25 cellular contexts compared by ENCODE assay signal in genomic region chr5:172676914-172677475, GRCh38. TPM values are rescaled to one million over a fixed set of nuclear protein-coding genes. Genes with fewer than 3 reads are reported as not detected.
DNase-seq lines count a peak whose midpoint lies in the region; ATAC-seq and TF ChIP-seq lines count a peak whose summit lies in the region.
"Had no signal": no experiment of that assay in that cellular context is flagged by ENCODE, and none has a peak within 500 bp of the region (broad histone marks: within the 10 kb centered on the region; RNA-seq: fewer than 3 reads in every experiment).

No MANE protein-coding gene starts in this region.

- H2BK5ac ChIP-seq in neuronal stem cell (ENCODE audit: low read length), result no peak overlapping the region

- peak overlapping the region; percentile 29 for H3K18ac ChIP-seq in neuronal stem cell (ENCODE audit: low read length)

- H4K8ac ChIP-seq in neuronal stem cell (ENCODE audit: low read depth, low read length), result no peak overlapping the region

- no peaks in the 10 kb centered on the region for H4K20me1 ChIP-seq in GM23338 (replicated peaks; ENCODE audit: insufficient read depth)

- peak overlapping the region; percentile 33 for H2BK120ac ChIP-seq in neuronal stem cell (ENCODE audit: low read depth, low read length)

- peak overlapping the region; percentile 21 for H3K23ac ChIP-seq in neuronal stem cell (ENCODE audit: low read depth, low read length, poor library complexity)

- H3K27ac ChIP-seq in GM23338 (ENCODE audit: low read depth), result no peak overlapping the region
- H3K27ac ChIP-seq in neuronal stem cell (replicated peaks; ENCODE audit: low read length), result no peak overlapping the region
- H3K27ac ChIP-seq in gastrocnemius medialis, result peak overlapping the region in 3 of 4 donors; percentile 54 to 69 (median 56)
- no peak overlapping the region for H3K27ac ChIP-seq in brain microvascular endothelial cell
- H3K27ac ChIP-seq: A549, GM23248 had no signal

- no peak for TF ChIP-seq CTCF in GM23338 (conservative IDR thresholded peaks at IDR 0.05; ENCODE audit: low read depth in 2 of 2)
- no peak for TF ChIP-seq CTCF in gastrocnemius medialis (IDR thresholded peaks at IDR 0.05 in 4 of 5, conservative IDR thresholded peaks at IDR 0.05 in 1 of 5)
- TF ChIP-seq CTCF in WTC11 (IDR thresholded peaks at IDR 0.05), result no peak
- no peak for TF ChIP-seq CTCF in brain microvascular endothelial cell (IDR thresholded peaks at IDR 0.05; ENCODE audit: low read depth, low read length, missing control alignments)

- peak overlapping the region; percentile 37 for H2AK5ac ChIP-seq in neuronal stem cell (ENCODE audit: low read depth, low read length)

- no peak overlapping the region for H2BK12ac ChIP-seq in neuronal stem cell (ENCODE audit: low read length)

- CTCF ChIA-PET in HEK293T (lab: Yijun Ruan, JAX), result no interaction called here
- CTCF ChIA-PET in WTC11 (lab: Charles Lee), result interaction anchor here (0.7 to 1.1 kb wide), 2 partner anchors 11 to 215 kb away, joined by 3 to 4 read pairs; no protein-coding TSS in a partner anchor

- H3F3A ChIP-seq in GM23338 (replicated peaks; ENCODE audit: low read depth), result no peaks in the 10 kb centered on the region

- H3K27me3 Mint-ChIP-seq in GM23338 (ENCODE audit: insufficient read depth, low read depth, poor library complexity) (peaks cover 5% of the 10 kb centered on the region), WTC11 (ENCODE audit: low read depth) (peaks cover 3% of the 10 kb centered on the region)
- H3K27me3 Mint-ChIP-seq: CD4-positive, alpha-beta T cell had no signal

- peak overlapping the region; percentile 13 for H3K9ac ChIP-seq in neuronal stem cell (ENCODE audit: low read depth, low read length, poor library complexity)
- H3K9ac ChIP-seq: BLaER1 treated with 17β-estradiol and CSF1 and Interleukin-3, amounts not matched to agents 10 nM and 100 nM; GM23248 had no signal

- no peaks in the 10 kb centered on the region for H3K9me2 ChIP-seq in GM23338 (ENCODE audit: insufficient read depth)

- DNase-seq in GM23338 (ENCODE audit: low spot score) (no peak), HEK293T (ENCODE audit: extremely low spot score) (no peak), neuronal stem cell (ENCODE audit: low spot score) (no peak), gastrocnemius medialis (no peak), WTC11 (ENCODE audit: low spot score) (no peak), brain microvascular endothelial cell (no peak), NOMO-1 (lab: John Stamatoyannopoulos, UW; ENCODE audit: unreplicated experiment in 2 of 2) (no peak)
- DNase-seq in stimulated activated naive CD4-positive, alpha-beta T cell treated with Interleukin-2 at 50 U/mL for 16 hours (lab: John Stamatoyannopoulos, UW), result no peak
- DNase-seq: 8988T; ACHN; AML-193; BE2C; CD4-positive, alpha-beta T cell; CD8-positive, alpha-beta memory T cell; DMS 273 treated with DMSO at 0.1 percent for 48 hours; DMS79; EL; GDM1; GM23248; H9 had no signal

- in situ Hi-C loops in gastrocnemius medialis (cut with MboI; ENCODE audit: low sequenced_read_pairs in 4 of 4) (no loop called here), brain microvascular endothelial cell (cut with HindIII; ENCODE audit: low pct_ligation_motif_present, low sequenced_read_pairs) (no loop called here)

- no peak overlapping the region for H3K4ac ChIP-seq in neuronal stem cell (ENCODE audit: low read length)

- H3K4me1 Mint-ChIP-seq in GM23338 (peaks cover 9% of the 10 kb centered on the region), WTC11 (peaks cover 12% of the 10 kb centered on the region)
- H3K4me1 Mint-ChIP-seq: CD8-positive, alpha-beta memory T cell had no signal

- POLR2A ChIA-PET in HEK293T (lab: Yijun Ruan, JAX) (no interaction called here), WTC11 (lab: Charles Lee) (no interaction called here)

- no peak overlapping the region for H3K4me3 Mint-ChIP-seq in GM23338
- no peak overlapping the region for H3K4me3 Mint-ChIP-seq in WTC11
- H3K4me3 Mint-ChIP-seq: CD14-positive monocyte; CD4-positive, alpha-beta T cell; CD8-positive, alpha-beta memory T cell; H9 had no signal

- no peaks in the 10 kb centered on the region for H3K79me2 ChIP-seq in GM23338 (replicated peaks; ENCODE audit: insufficient read depth)

- no peaks in the 10 kb centered on the region for H3K79me1 ChIP-seq in neuronal stem cell (ENCODE audit: low read depth, low read length)

- H3K4me2 ChIP-seq in GM23338 (no peak overlapping the region), neuronal stem cell (ENCODE audit: insufficient read depth, low read length, poor library complexity, severe bottlenecking) (no peak overlapping the region)
- H3K4me2 ChIP-seq: A549 had no signal

- TF ChIP-seq POLR2A in gastrocnemius medialis (IDR thresholded peaks at IDR 0.05), result no peak

- H3K4me3 ChIP-seq in GM23338 (no peak overlapping the region), neuronal stem cell (ENCODE audit: low read length in 2 of 2) (no peak overlapping the region), gastrocnemius medialis (no peak overlapping the region), brain microvascular endothelial cell (ENCODE audit: low read depth, low read length) (no peak overlapping the region)
- H3K4me3 ChIP-seq: A549; BLaER1 treated with 17β-estradiol and CSF1 and Interleukin-3, amounts not matched to agents 10 nM and 100 nM; GM12878; GM23248 had no signal

- H3K36me3 ChIP-seq in GM23338 (ENCODE audit: insufficient read depth) (no peaks in the 10 kb centered on the region), neuronal stem cell (replicated peaks in 1 of 2; ENCODE audit: control insufficient read depth in 2 of 2, insufficient read depth in 2 of 2, low read length in 2 of 2) (peaks cover 0 to 4% of the 10 kb centered on the region in 2 donors), gastrocnemius medialis (peaks cover 0 to 4% of the 10 kb centered on the region in 2 donors), brain microvascular endothelial cell (replicated peaks) (no peaks in the 10 kb centered on the region)
- H3K36me3 ChIP-seq: BE2C had no signal

- no peak overlapping the region for H2BK15ac ChIP-seq in neuronal stem cell (ENCODE audit: low read length)

- H3K9me3 ChIP-seq in neuronal stem cell (replicated peaks in 1 of 2; ENCODE audit: control insufficient read depth in 2 of 2, insufficient read depth in 1 of 2, low read depth in 1 of 2, low read length in 2 of 2), result peaks cover 0 to 4% of the 10 kb centered on the region in 2 donors
- no peaks in the 10 kb centered on the region for H3K9me3 ChIP-seq in gastrocnemius medialis
- H3K9me3 ChIP-seq: A549, BE2C had no signal

- no CpG with 5 or more reads among the region's 15 CpGs for WGBS in neuronal stem cell (ENCODE audit: extremely low coverage in 2 of 2, insufficient read length in 2 of 2, insufficient replicate concordance in 1 of 2), 2 donors

- H3K14ac ChIP-seq in neuronal stem cell (ENCODE audit: low read length), result no peak overlapping the region

- H3K4me1 ChIP-seq in GM23338 (ENCODE audit: insufficient read depth) (no peaks in the 10 kb centered on the region), neuronal stem cell (ENCODE audit: control insufficient read depth in 2 of 2, insufficient read depth in 1 of 2, low read depth in 1 of 2, low read length in 2 of 2) (no peaks in the 10 kb centered on the region), gastrocnemius medialis (peaks cover 0 to 17% of the 10 kb centered on the region in 2 donors)
- H3K4me1 ChIP-seq: A549, BE2C had no signal

- ATAC-seq in GM23338 (peak; percentile 28; the same call in 1 of the 3 replicates), gastrocnemius medialis (no peak), WTC11 (no peak)
- ATAC-seq: A549, GM12878, HCT116 had no signal

- no peak overlapping the region for H4K91ac ChIP-seq in neuronal stem cell (ENCODE audit: low read depth, low read length, poor library complexity)

- H2AFZ ChIP-seq in GM23338, result no peak overlapping the region
- H2AFZ ChIP-seq in neuronal stem cell (ENCODE audit: low read length), result no peak overlapping the region
- H2AFZ ChIP-seq: GM23248 had no signal

- H3K9me3 Mint-ChIP-seq in GM23338 (no peaks in the 10 kb centered on the region; the same call in 2 of the 3 replicates), WTC11 (no peaks in the 10 kb centered on the region)
- H3K9me3 Mint-ChIP-seq: CD4-positive, alpha-beta T cell; CD8-positive, alpha-beta memory T cell; H9 had no signal

- H3K36me3 Mint-ChIP-seq in GM23338 (ENCODE audit: low read depth), result no peaks in the 10 kb centered on the region
- H3K36me3 Mint-ChIP-seq in WTC11, result 0 out of 2 replicates have a peak, but pooled peaks cover 2% of the 10 kb centered on the region
- H3K36me3 Mint-ChIP-seq: CD8-positive, alpha-beta memory T cell had no signal

- no peak overlapping the region for H3K27ac Mint-ChIP-seq in GM23338
- H3K27ac Mint-ChIP-seq in WTC11, result no peak overlapping the region
- H3K27ac Mint-ChIP-seq: CD4-positive, alpha-beta T cell; CD8-positive, alpha-beta memory T cell had no signal

- intact Hi-C loops in gastrocnemius medialis (cut with DNase I; ENCODE audit: low total_unique reads), result no loop called here

- H3K27me3 ChIP-seq in GM23338 (ENCODE audit: insufficient read depth) (peaks cover 2% of the 10 kb centered on the region; the same call in 1 of the 2 replicates), neuronal stem cell (ENCODE audit: control insufficient read depth in 3 of 3, insufficient read depth in 3 of 3, low read depth in 1 of 3, low read length in 3 of 3) (no peaks in the 10 kb centered on the region), gastrocnemius medialis (no peaks in the 10 kb centered on the region), brain microvascular endothelial cell (replicated peaks) (no peaks in the 10 kb centered on the region)
- H3K27me3 ChIP-seq: BE2C; BLaER1 treated with 17β-estradiol and CSF1 and Interleukin-3, amounts not matched to agents 10 nM and 100 nM had no signal

TF ChIP-seq in GM23338, 12 proteins besides CTCF, POLR2A, EP300 and RAD21 (continues in another document):
- TF ChIP-seq STAT1 (IDR thresholded peaks at IDR 0.05; ENCODE audit: unreplicated experiment) (no peak), ZNF114 (CRISPR knock-in tag; IDR thresholded peaks at IDR 0.05) (no peak), NANOG (IDR thresholded peaks at IDR 0.05; ENCODE audit: borderline replicate concordance) (no peak)

TF ChIP-seq in HEK293T, 16 proteins besides CTCF, POLR2A, EP300 and RAD21 (continues in another document):
- TF ChIP-seq CTBP1 (IDR thresholded peaks at IDR 0.05; ENCODE audit: borderline replicate concordance), result no peak
- no peak for TF ChIP-seq ARNT (IDR thresholded peaks at IDR 0.05)
- no peak for TF ChIP-seq BHLHE40 (IDR thresholded peaks at IDR 0.05; ENCODE audit: borderline replicate concordance)
- TF ChIP-seq SP1 (IDR thresholded peaks at IDR 0.05), result no peak

TF ChIP-seq in WTC11, 78 proteins besides CTCF, POLR2A, EP300 and RAD21 (continues in another document):
- TF ChIP-seq FOXP1 (CRISPR knock-in tag; IDR thresholded peaks at IDR 0.05; ENCODE audit: borderline replicate concordance), result no peak
- no peak for TF ChIP-seq MXD4 (CRISPR knock-in tag; IDR thresholded peaks at IDR 0.05; ENCODE audit: borderline replicate concordance)

RNA-seq across cellular contexts. Expression of gene NEURL1B, which starts 35.9 kb away (rescaled TPM):
- total RNA-seq in GM23338 (2014; rRNA removed; shearing (Covaris generic)), result 11.4 and 13.3 TPM in 2 replicates
- 1.9 and 2.1 TPM in 2 replicates for polyA plus RNA-seq in GM23338 (2016; fragmentation: Nextera tagmentation; extraction: Ambion mirVana)
- polyA plus RNA-seq in neuronal stem cell (2013, experiment 1 of 2), result 8.1 TPM
- polyA plus RNA-seq in neuronal stem cell (2013, experiment 2 of 2), result 8.2 TPM
- total RNA-seq in gastrocnemius medialis, result 10 to 100 TPM in 3 of 4 donors, 1 to 10 TPM in 1; 8.7 to 18.8 (median 15.1) TPM
- total RNA-seq in WTC11 (2021), result 6.1 to 9.8 TPM (median 6.6 TPM) in 3 replicates
- polyA plus RNA-seq: CD14-positive monocyte; CD8-positive, alpha-beta memory T cell had no signal

Comparison
In these comparisons a context has a peak if more than half of its experiments do, and no peak if none do; other contexts are left out.
1. H3K27ac ChIP-seq: peak in gastrocnemius medialis (3 of 4); none in GM23338 (single experiment), neuronal stem cell (single experiment) and brain microvascular endothelial cell (single experiment).